ENCODE assay signal across 6 cellular contexts in genomic region chr15:28593424-28594129, GRCh38. TPM values are rescaled to one million over a fixed set of nuclear protein-coding genes. Genes with fewer than 3 reads are reported as not detected.
"Had no signal": no experiment of that assay in that cellular context is flagged by ENCODE, and none has a peak within 500 bp of the region (broad histone marks: within the 10 kb centered on the region; RNA-seq: fewer than 3 reads in every experiment).

No MANE protein-coding gene starts in this region.

RNA-seq across cellular contexts. Expression of gene GOLGA6L25, which starts 40.2 kb away (rescaled TPM):
- total RNA-seq: GM23338, H1, H9, HFFc6, HT1080, IMR-90 had no signal
- polyA plus RNA-seq: GM23338, H1, IMR-90 had no signal
